Comparison of ENCODE assay signal across 10 cellular contexts in the genomic region with DNA sequence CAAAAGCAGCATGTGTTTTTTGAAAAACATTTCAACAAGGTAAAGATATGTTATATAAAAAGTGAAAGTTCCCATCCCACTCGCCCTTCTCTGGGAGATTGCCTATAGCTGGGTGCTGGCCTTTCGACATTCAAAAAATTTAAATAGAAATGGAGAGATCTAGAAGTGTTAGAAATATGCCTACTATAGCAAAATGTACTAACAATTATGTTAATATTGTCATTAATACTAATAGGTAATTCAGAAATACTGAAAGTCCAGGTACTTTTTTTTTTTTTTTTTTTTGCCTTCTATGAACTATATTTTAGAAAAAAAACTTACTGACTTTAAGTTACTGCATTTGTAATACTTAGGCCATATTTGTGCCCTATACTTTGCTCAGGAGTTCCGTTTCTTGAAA.
DNase-seq lines count a peak whose midpoint lies in the region; ATAC-seq and TF ChIP-seq lines count a peak whose summit lies in the region.
"Had no signal": no experiment of that assay in that cellular context is flagged by ENCODE, and none has a peak within 500 bp of the region (broad histone marks: within the 10 kb centered on the region; RNA-seq: fewer than 3 reads in every experiment).

No MANE protein-coding gene starts in this region.

- peak overlapping the region; percentile 100 for H3K4me3 Mint-ChIP-seq in CD4-positive, alpha-beta T cell
- H3K4me3 Mint-ChIP-seq in effector memory CD8-positive, alpha-beta T cell, result peak overlapping the region; percentile 92 to 95

- H3K36me3 ChIP-seq in PC-9 (ENCODE audit: low read depth) (no peaks in the 10 kb centered on the region), osteoblast (ENCODE audit: insufficient read depth, low read length) (no peaks in the 10 kb centered on the region)

- POLR2A ChIA-PET in CD4-positive, alpha-beta T cell (lab: Charles Lee), result interaction anchor here (5.8 kb wide), 1 partner anchor 449 kb away, joined by 44 read pairs; no protein-coding TSS in a partner anchor
- POLR2A ChIA-PET in PC-9 (lab: Charles Lee; ENCODE audit: unreplicated experiment), result no interaction called here

- no peak overlapping the region for H3K4me3 ChIP-seq in PC-9
- H3K4me3 ChIP-seq in osteoblast (ENCODE audit: insufficient read depth, low read length), result peak overlapping the region; percentile 89

- H3K9me3 ChIP-seq in CD4-positive, alpha-beta T cell (ENCODE audit: control insufficient read depth, low read length), result no peaks in the 10 kb centered on the region
- H3K9me3 ChIP-seq in PC-9 (ENCODE audit: insufficient read depth, low read depth) (no peaks in the 10 kb centered on the region), osteoblast (ENCODE audit: low read depth, low read length) (no peaks in the 10 kb centered on the region)

- no peak overlapping the region for H3K27ac ChIP-seq in CD4-positive, alpha-beta T cell (ENCODE audit: low read depth, low read length)
- H3K27ac ChIP-seq in PC-9 (no peak overlapping the region), osteoblast (ENCODE audit: low read depth, low read length) (no peak overlapping the region)

- H3K36me3 Mint-ChIP-seq in CD4-positive, alpha-beta T cell (ENCODE audit: low read depth), result peaks cover 14% of the 10 kb centered on the region
- H3K36me3 Mint-ChIP-seq in effector memory CD8-positive, alpha-beta T cell (ENCODE audit: insufficient read depth), result peaks cover 17% of the 10 kb centered on the region

- H3K27me3 Mint-ChIP-seq in CD4-positive, alpha-beta T cell, result no peaks in the 10 kb centered on the region
- no peaks in the 10 kb centered on the region for H3K27me3 Mint-ChIP-seq in effector memory CD8-positive, alpha-beta T cell

- no peaks in the 10 kb centered on the region for H3K27me3 ChIP-seq in CD4-positive, alpha-beta T cell (ENCODE audit: control insufficient read depth, insufficient read depth, low read length)
- no peaks in the 10 kb centered on the region for H3K27me3 ChIP-seq in PC-9 (ENCODE audit: insufficient read depth, low read depth)
- H3K27me3 ChIP-seq in osteoblast (ENCODE audit: insufficient read depth, low read length), result no peaks in the 10 kb centered on the region

- H3K4me2 ChIP-seq in PC-9 (peak overlapping the region; percentile 79), osteoblast (ENCODE audit: insufficient read depth, low read length) (peak overlapping the region; percentile 87)

- no TSS peak for BruUV-seq in PC-9 (replicated peaks; lab: Mats Ljungman, UMichigan)

- intact Hi-C loops in CD4-positive, alpha-beta T cell (cut with DNase I, micrococcal nuclease), result loop anchor here (5.0 to 10.0 kb wide), 4 partner anchors 375 to 687 kb away; partner anchors contain the start of genes AK9 (in 1 of the 2), CD164 (in 1 of the 2) and FIG4 (in 1 of the 2)
- intact Hi-C loops in PC-9 (cut with micrococcal nuclease; ENCODE audit: unreplicated experiment), result no loop called here

- H3K4me1 ChIP-seq in PC-9 (replicated peaks; ENCODE audit: insufficient read depth), result peaks cover 31% of the 10 kb centered on the region
- no peaks in the 10 kb centered on the region for H3K4me1 ChIP-seq in osteoblast (ENCODE audit: insufficient read depth, low read length)

- DNase-seq in CD4-positive, alpha-beta T cell, result no peak
- DNase-seq in PC-9 (no peak), osteoblast (ENCODE audit: insufficient read length, low spot score, missing footprints) (no peak), activated gamma-delta T cell (lab: John Stamatoyannopoulos, UW) (no peak), occipital lobe (lab: John Stamatoyannopoulos, UW) (no peak)
- no peak for DNase-seq in effector memory CD8-positive, alpha-beta T cell
- DNase-seq: DMS79 treated with DMSO at 0.1 percent for 48 hours, NCI-H446 treated with DMSO at 0.1 percent for 48 hours had no signal

- H3K79me2 ChIP-seq in PC-9 (ENCODE audit: low read depth) (peaks cover 21% of the 10 kb centered on the region; the same call in 1 of the 2 replicates), osteoblast (ENCODE audit: insufficient read depth, low read length) (peaks cover 38% of the 10 kb centered on the region)

- no peaks in the 10 kb centered on the region for H3K9me2 ChIP-seq in PC-9 (ENCODE audit: insufficient read depth)

- ATAC-seq in CD4-positive, alpha-beta T cell (ENCODE audit: poor library complexity), result no peak
- no peak for ATAC-seq in effector memory CD8-positive, alpha-beta T cell (replicated peaks)
- no peak for ATAC-seq in GM19324 (IDR thresholded peaks at IDR 0.05; ENCODE audit: low FRiP score, unreplicated experiment)
- ATAC-seq in HG03025 (IDR thresholded peaks at IDR 0.05; ENCODE audit: low FRiP score, unreplicated experiment), result no peak

- H4K20me1 ChIP-seq in PC-9 (ENCODE audit: insufficient read depth) (no peaks in the 10 kb centered on the region), osteoblast (ENCODE audit: insufficient read depth, low read length) (peaks cover 14% of the 10 kb centered on the region)

- no peak for TF ChIP-seq CTCF in CD4-positive, alpha-beta T cell (IDR thresholded peaks at IDR 0.05)
- TF ChIP-seq CTCF in PC-9 (conservative IDR thresholded peaks at IDR 0.05) (no peak), osteoblast (IDR thresholded peaks at IDR 0.05; ENCODE audit: extremely low read depth, low read depth, low read length) (no peak)

- H3K27ac Mint-ChIP-seq in CD4-positive, alpha-beta T cell, result peak overlapping the region; percentile 94
- H3K27ac Mint-ChIP-seq in effector memory CD8-positive, alpha-beta T cell, result peak overlapping the region; percentile 90 to 99

- peaks cover 70% of the 10 kb centered on the region for H3K4me1 Mint-ChIP-seq in CD4-positive, alpha-beta T cell (ENCODE audit: low read depth)
- peaks cover 38 to 55% of the 10 kb centered on the region in 2 donors for H3K4me1 Mint-ChIP-seq in effector memory CD8-positive, alpha-beta T cell (ENCODE audit: low read depth in 2 of 2)

- H3F3A ChIP-seq in PC-9 (ENCODE audit: insufficient read depth, low read depth), result no peaks in the 10 kb centered on the region

- H2AFZ ChIP-seq in PC-9 (no peak overlapping the region), osteoblast (ENCODE audit: low read length) (no peak overlapping the region)

- H3K9me3 Mint-ChIP-seq in CD4-positive, alpha-beta T cell, result no peaks in the 10 kb centered on the region
- no peaks in the 10 kb centered on the region for H3K9me3 Mint-ChIP-seq in effector memory CD8-positive, alpha-beta T cell

- CTCF ChIA-PET in CD4-positive, alpha-beta T cell (lab: Charles Lee), result interaction anchor here (1.5 to 2.2 kb wide), 2 partner anchors 28 to 66 kb away, joined by 3 to 8 read pairs; no protein-coding TSS in a partner anchor
- CTCF ChIA-PET in PC-9 (lab: Charles Lee), result interaction anchor here (0.6 kb wide), 1 partner anchor 385 kb away, joined by 8 read pairs; no protein-coding TSS in a partner anchor
